ENCODE assay signal across 8 cellular contexts in the genomic region with DNA sequence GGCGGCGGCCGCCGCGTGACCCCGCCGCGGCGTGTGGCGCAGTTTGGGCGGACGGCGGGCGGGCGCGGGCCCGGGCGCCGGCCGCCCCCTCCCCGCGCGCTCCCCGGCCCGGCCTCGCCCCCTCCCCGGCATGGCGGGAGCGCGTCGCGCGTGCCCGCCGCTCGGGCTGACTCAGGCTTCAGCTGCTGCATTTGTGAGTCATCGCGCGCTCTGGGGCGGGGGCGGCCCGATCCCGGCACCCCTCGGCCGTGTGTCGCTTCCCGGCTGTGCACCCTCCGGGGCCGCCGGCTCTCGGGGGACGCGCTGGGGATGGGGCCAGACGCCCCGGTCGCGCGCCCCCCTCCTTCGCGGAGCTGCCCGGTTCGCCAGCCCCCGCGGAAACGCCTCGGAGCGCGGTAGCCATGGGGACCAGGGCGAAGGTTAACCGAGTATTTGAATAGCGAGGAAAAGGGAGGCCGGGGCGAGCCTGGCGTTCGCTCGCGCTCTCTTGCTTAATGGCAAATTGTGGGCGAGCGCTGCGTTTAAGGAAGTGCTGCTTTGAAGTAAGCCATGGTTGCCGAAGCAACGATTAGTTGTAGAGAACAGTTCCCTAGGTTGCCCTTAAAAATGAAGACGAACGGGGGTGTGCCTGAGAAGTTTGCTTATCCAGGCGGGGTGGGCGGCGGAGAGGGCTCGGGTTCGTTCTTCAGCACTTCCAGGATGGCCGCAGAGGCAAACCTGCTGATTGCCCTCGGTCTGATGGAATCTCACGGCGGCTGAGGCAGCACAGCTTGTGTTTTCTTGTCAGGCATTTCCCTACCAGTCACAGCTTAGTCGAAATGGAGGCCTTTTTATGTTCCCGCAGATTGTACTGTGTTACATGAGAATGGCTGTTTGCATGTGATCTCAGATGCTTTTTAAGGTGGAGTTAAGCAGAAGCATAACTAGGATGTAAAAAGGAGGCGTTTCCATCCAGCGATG. TPM values are rescaled to one million over a fixed set of nuclear protein-coding genes. Genes with fewer than 3 reads are reported as not detected.
DNase-seq lines count a peak whose midpoint lies in the region; ATAC-seq and TF ChIP-seq lines count a peak whose summit lies in the region.

No MANE protein-coding gene starts in this region.

- peak in 1 of 2 donors; percentile 8 for TF ChIP-seq POLR2A in tibial nerve (IDR thresholded peaks at IDR 0.05)

- no peak overlapping the region for H2AFZ ChIP-seq in SU-DHL-6 (ENCODE audit: low read depth, low read length, severe bottlenecking)

- 0 to 1% (median 1%) methylated on average over 61 to 91 of the region's 97 CpGs for WGBS in adipose tissue, 3 donors
- WGBS in heart right ventricle, 2 donors = 1% methylated on average over 68 to 91 of the region's 97 CpGs
- WGBS in tibial nerve, 2 donors = 1% methylated on average over 49 to 71 of the region's 97 CpGs

- H3K4me3 ChIP-seq in BJ (ENCODE audit: low read depth, low read length) (peak overlapping the region; percentile 76), SU-DHL-6 (ENCODE audit: insufficient read depth, low read length, poor library complexity, severe bottlenecking) (peak overlapping the region; percentile 96), heart right ventricle (peak overlapping the region; percentile 70 to 98 (median 92)), tibial nerve (peak overlapping the region; percentile 83 to 100 (median 96))

- POLR2A ChIA-PET in BJ (lab: Charles Lee) = interaction anchor here (0.6 to 0.7 kb wide), 2 partner anchors 22 to 26 kb away, joined by 3 to 4 read pairs; no protein-coding TSS in a partner anchor

- no peaks in the 10 kb centered on the region for H3K9me2 ChIP-seq in SU-DHL-6 (replicated peaks; ENCODE audit: insufficient read depth, low read length)

- H3K9ac ChIP-seq in SU-DHL-6 (ENCODE audit: low read length) = peak overlapping the region; percentile 87

- CTCF ChIA-PET in BJ (lab: Yijun Ruan, JAX) = interaction anchor here (1.1 to 5.8 kb wide), 4 partner anchors 13 to 154 kb away, joined by 3 to 52 read pairs (median 3); no protein-coding TSS in a partner anchor

- peaks cover 28% of the 10 kb centered on the region for H3K79me2 ChIP-seq in SU-DHL-6 (ENCODE audit: insufficient read depth, low read length)

- peak in 1 of 2 donors; percentile 60 for TF ChIP-seq EP300 in tibial nerve (IDR thresholded peaks at IDR 0.05)

- TF ChIP-seq CTCF in BJ (IDR thresholded peaks at IDR 0.05; ENCODE audit: insufficient read depth, low read depth, low read length) (no peak), SU-DHL-6 (IDR thresholded peaks at IDR 0.05; ENCODE audit: insufficient read depth, low read length, poor library complexity, severe bottlenecking) (no peak), heart right ventricle (IDR thresholded peaks at IDR 0.05) (no peak), tibial nerve (IDR thresholded peaks at IDR 0.05) (no peak)

- intact Hi-C loops in heart right ventricle (cut with DNase I) (loop anchor here in 8 of 10 donors (1.0 to 10.0 kb wide), 6 partner anchors 47 to 130 kb away; a partner anchor contains a TSS), posterior cingulate gyrus (cut with DNase I) (no loop called here)

- H3F3A ChIP-seq in SU-DHL-6 (ENCODE audit: insufficient read depth) = peaks cover 38% of the 10 kb centered on the region

- H4K20me1 ChIP-seq in SU-DHL-6 (ENCODE audit: low read depth, low read length) = peaks cover 21% of the 10 kb centered on the region

- H3K4me1 ChIP-seq in heart right ventricle (peaks cover 7 to 46% (median 33%) of the 10 kb centered on the region in 9 donors), tibial nerve (peaks cover 0 to 46% (median 22%) of the 10 kb centered on the region in 4 donors)

- DNase-seq in BJ (ENCODE audit: low read depth) (no peak), heart right ventricle (peak; percentile 61 to 68), posterior cingulate gyrus (peak; percentile 60 to 97 (median 71)), tibial nerve (ENCODE audit: low spot score in 2 of 2) (peak; percentile 33 to 42)

- peak overlapping the region; percentile 57 for H3K4me2 ChIP-seq in SU-DHL-6 (ENCODE audit: low read depth, low read length, poor library complexity, severe bottlenecking)

- H3K27ac ChIP-seq in SU-DHL-6 (ENCODE audit: low read depth, low read length) = peak overlapping the region; percentile 82
- H3K27ac ChIP-seq in adipose tissue (ENCODE audit: low read depth, low read length) = peak overlapping the region; percentile 96
- peak overlapping the region; percentile 97 to 100 (median 100) for H3K27ac ChIP-seq in heart right ventricle
- peak overlapping the region; percentile 99 to 100 (median 100) for H3K27ac ChIP-seq in tibial nerve

- H3K27me3 ChIP-seq in BJ (ENCODE audit: control insufficient read depth, insufficient read depth, low read length) = no peaks in the 10 kb centered on the region
- no peaks in the 10 kb centered on the region for H3K27me3 ChIP-seq in SU-DHL-6 (ENCODE audit: low read length)
- H3K27me3 ChIP-seq in heart right ventricle = no peaks in the 10 kb centered on the region
- no peaks in the 10 kb centered on the region for H3K27me3 ChIP-seq in tibial nerve

- ATAC-seq in GM19372 (IDR thresholded peaks at IDR 0.05; ENCODE audit: low read depth, unreplicated experiment) = peak; percentile 20
- ATAC-seq in HG03565 (IDR thresholded peaks at IDR 0.05; ENCODE audit: unreplicated experiment) = peak; percentile 26
- ATAC-seq in heart right ventricle = peak in 7 of 8 donors; percentile 8 to 51 (median 28)

- no peaks in the 10 kb centered on the region for H3K9me3 ChIP-seq in SU-DHL-6 (ENCODE audit: insufficient read depth, low read length)
- H3K9me3 ChIP-seq in heart right ventricle = no peaks in the 10 kb centered on the region
- no peaks in the 10 kb centered on the region for H3K9me3 ChIP-seq in tibial nerve

- H3K36me3 ChIP-seq in BJ (ENCODE audit: control insufficient read depth, insufficient read depth, low read length) (peaks cover 26% of the 10 kb centered on the region), SU-DHL-6 (ENCODE audit: low read length) (peaks cover 45% of the 10 kb centered on the region), heart right ventricle (peaks cover 7 to 49% (median 42%) of the 10 kb centered on the region in 9 donors), tibial nerve (peaks cover 6 to 47% (median 39%) of the 10 kb centered on the region in 3 donors)

RNA-seq across cellular contexts. Expression of a gene that starts 0.9 kb away (rescaled TPM):
- polyA plus RNA-seq in BJ (2011; rRNA removed) = 282 and 340 TPM in 2 replicates
- polyA minus RNA-seq in BJ (2011; rRNA and poly(A)+ RNA removed) = 119 and 129 TPM in 2 replicates
- 100 to 1,000 TPM in 1 of 3 donors, 10 to 100 TPM in 2; 48.7 to 156 (median 99.1) TPM for polyA plus RNA-seq in adipose tissue
- total RNA-seq in heart right ventricle = 100 to 1,000 TPM; 163 to 323 (median 243) TPM
- polyA plus RNA-seq in heart right ventricle = 100 to 1,000 TPM in 1 of 2 donors, 10 to 100 TPM in 1; 56.7 to 125 TPM
- 100 to 1,000 TPM; 128 to 226 (median 160) TPM for total RNA-seq in tibial nerve

RNA-seq across cellular contexts. Expression of a gene that starts 50.3 kb away (rescaled TPM):
- polyA plus RNA-seq in BJ (2011; rRNA removed) (73.9 and 87.0 TPM in 2 replicates), adipose tissue (10 to 100 TPM; 36.4 to 47.8 (median 43.5) TPM), heart right ventricle (100 to 1,000 TPM in 1 of 2 donors, 10 to 100 TPM in 1; 85.4 to 136 TPM)
- polyA minus RNA-seq in BJ (2011; rRNA and poly(A)+ RNA removed) = 49.9 and 62.6 TPM in 2 replicates
- total RNA-seq in heart right ventricle (100 to 1,000 TPM in 3 of 10 donors, 10 to 100 TPM in 7; 62.3 to 246 (median 72.6) TPM), tibial nerve (100 to 1,000 TPM; 109 to 143 (median 125) TPM)
